ENCODE assay signal across 8 cellular contexts in genomic region chr10:3764626-3765375, GRCh38. TPM values are rescaled to one million over a fixed set of nuclear protein-coding genes. Genes with fewer than 3 reads are reported as not detected.
A peak's percentile ranks its signal among the peaks of the same experiment; 100 is the strongest.
DNase-seq lines count a peak whose midpoint lies in the region; ATAC-seq and TF ChIP-seq lines count a peak whose summit lies in the region.

No MANE protein-coding gene starts in this region.

- H3K79me2 ChIP-seq in KMS-11 (ENCODE audit: insufficient read depth, low read depth) = no peaks in the 10 kb centered on the region

- no peaks in the 10 kb centered on the region for H3K36me3 ChIP-seq in BLaER1
- H3K36me3 ChIP-seq in KMS-11 (ENCODE audit: insufficient read depth) = no peaks in the 10 kb centered on the region

- peak; percentile 51 for DNase-seq in activated CD4-positive, alpha-beta memory T cell treated with anti-CD3 and anti-CD28 coated beads, Interleukin-2, amount 10 ng/mL, durations not matched to agents 7 days and 5 days
- DNase-seq in left colon (no peak), DMS53 treated with DMSO at 0.1 percent for 48 hours (lab: John Stamatoyannopoulos, UW; ENCODE audit: unreplicated experiment) (no peak)
- DNase-seq in activated effector memory CD4-positive, alpha-beta T cell treated with anti-CD3 and anti-CD28 coated beads, Interleukin-2, amount 50 U/mL, for 16 hours = no peak

- H3K27me3 ChIP-seq in BLaER1 = no peaks in the 10 kb centered on the region
- H3K27me3 ChIP-seq in KMS-11 (ENCODE audit: insufficient read depth, low read depth) = no peaks in the 10 kb centered on the region

- POLR2A ChIA-PET in activated CD4-positive, alpha-beta memory T cell treated with anti-CD3 and anti-CD28 coated beads, Interleukin-2, amount 10 ng/mL, durations not matched to agents 7 days and 5 days (lab: Charles Lee) = interaction anchor here (0.7 to 11.3 kb wide), 9 partner anchors 9 to 592 kb away, joined by 3 to 164 read pairs (median 18); partner anchors contain the start of genes KLF6 and PITRM1

- peaks cover 14% of the 10 kb centered on the region for H3K36me3 Mint-ChIP-seq in activated CD4-positive, alpha-beta memory T cell treated with anti-CD3 and anti-CD28 coated beads, Interleukin-2, amount 10 ng/mL, durations not matched to agents 7 days and 5 days (ENCODE audit: low read depth)

- peak; percentile 51 for ATAC-seq in left colon
- ATAC-seq in HG03108 (IDR thresholded peaks at IDR 0.05; ENCODE audit: unreplicated experiment) = no peak
- ATAC-seq in GM21529 (IDR thresholded peaks at IDR 0.05; ENCODE audit: unreplicated experiment) = no peak

- H3K9me3 ChIP-seq in BLaER1 = peaks cover 5% of the 10 kb centered on the region; the same call in 1 of the 2 replicates

- H3K27ac Mint-ChIP-seq in activated CD4-positive, alpha-beta memory T cell treated with anti-CD3 and anti-CD28 coated beads, Interleukin-2, amount 10 ng/mL, durations not matched to agents 7 days and 5 days = peak overlapping the region; percentile 74

- peaks cover 85% of the 10 kb centered on the region for H3K4me1 Mint-ChIP-seq in activated CD4-positive, alpha-beta memory T cell treated with anti-CD3 and anti-CD28 coated beads, Interleukin-2, amount 10 ng/mL, durations not matched to agents 7 days and 5 days

- H3K27me3 Mint-ChIP-seq in activated CD4-positive, alpha-beta memory T cell treated with anti-CD3 and anti-CD28 coated beads, Interleukin-2, amount 10 ng/mL, durations not matched to agents 7 days and 5 days = no peaks in the 10 kb centered on the region

- H3K9me3 Mint-ChIP-seq in activated CD4-positive, alpha-beta memory T cell treated with anti-CD3 and anti-CD28 coated beads, Interleukin-2, amount 10 ng/mL, durations not matched to agents 7 days and 5 days = peaks cover 4% of the 10 kb centered on the region

- H2AFZ ChIP-seq in KMS-11 (ENCODE audit: low read depth) = peak overlapping the region; percentile 35

- H3K27ac ChIP-seq in BLaER1 (no peak overlapping the region), KMS-11 (peak overlapping the region; percentile 43)

- H3K4me3 Mint-ChIP-seq in activated CD4-positive, alpha-beta memory T cell treated with anti-CD3 and anti-CD28 coated beads, Interleukin-2, amount 10 ng/mL, durations not matched to agents 7 days and 5 days = peak overlapping the region; percentile 25

- H4K20me1 ChIP-seq in BLaER1 = no peaks in the 10 kb centered on the region
- H4K20me1 ChIP-seq in KMS-11 (ENCODE audit: insufficient read depth) = no peaks in the 10 kb centered on the region

- TF ChIP-seq CTCF in KMS-11 (conservative IDR thresholded peaks at IDR 0.05; ENCODE audit: low read depth, low read length) = no peak

- CTCF ChIA-PET in activated CD4-positive, alpha-beta memory T cell treated with anti-CD3 and anti-CD28 coated beads, Interleukin-2, amount 10 ng/mL, durations not matched to agents 7 days and 5 days (lab: Charles Lee) = interaction anchor here (0.7 to 1.9 kb wide), 7 partner anchors 9 to 141 kb away, joined by 3 to 5 read pairs (median 4); no protein-coding TSS in a partner anchor

- H3K4me3 ChIP-seq in BLaER1 (no peak overlapping the region), KMS-11 (IDR thresholded peaks at IDR 0.05; ENCODE audit: insufficient read depth, low read depth, low read length) (no peak overlapping the region)

- peak overlapping the region; percentile 16; the same call in 1 of the 2 replicates for H3K9ac ChIP-seq in BLaER1
- no peak overlapping the region for H3K9ac ChIP-seq in KMS-11

- H3K4me1 ChIP-seq in BLaER1 (peaks cover 42% of the 10 kb centered on the region), KMS-11 (ENCODE audit: low read depth, poor library complexity, severe bottlenecking) (peaks cover 16% of the 10 kb centered on the region)

- H3K4me2 ChIP-seq in BLaER1 = peak overlapping the region; percentile 79
- peak overlapping the region; percentile 13; the same call in 1 of the 2 replicates for H3K4me2 ChIP-seq in KMS-11

- intact Hi-C loops in left colon (cut with DNase I, micrococcal nuclease) = no loop called here

RNA-seq across cellular contexts. Expression of gene KLF6, which starts 20.2 kb away (rescaled TPM):
- 100 to 1,000 TPM; 220 to 228 TPM for total RNA-seq in activated CD4-positive, alpha-beta memory T cell treated with anti-CD3 and anti-CD28 coated beads, Interleukin-2, amount 10 ng/mL, durations not matched to agents 7 days and 5 days
- 100 to 1,000 TPM; 359 to 434 TPM for total RNA-seq in left colon
